Comparison of ENCODE assay signal across 10 cellular contexts in genomic region chr14:32382704-32383103, GRCh38. TPM values are rescaled to one million over a fixed set of nuclear protein-coding genes. Genes with fewer than 3 reads are reported as not detected.
DNase-seq lines count a peak whose midpoint lies in the region; ATAC-seq and TF ChIP-seq lines count a peak whose summit lies in the region.
"Had no signal": no experiment of that assay in that cellular context is flagged by ENCODE, and none has a peak within 500 bp of the region (broad histone marks: within the 10 kb centered on the region; RNA-seq: fewer than 3 reads in every experiment).

No MANE protein-coding gene starts in this region.

- peak; percentile 75 for ATAC-seq in Right ventricle myocardium superior (ENCODE audit: poor library complexity)
- ATAC-seq in left cardiac atrium, result peak; percentile 67 to 88
- ATAC-seq in stimulated activated naive B cell treated with anti-CD40 and anti-IgM and Interleukin-4, amounts not matched to agents 10 μg/mL and 1 μg/mL and 100 μg/mL, for 72 hours (replicated peaks), result no peak
- ATAC-seq in GM18873 (IDR thresholded peaks at IDR 0.05; ENCODE audit: low FRiP score, unreplicated experiment), result no peak

- intact Hi-C loops in Right ventricle myocardium superior (cut with DNase I), result no loop called here
- intact Hi-C loops in left cardiac atrium (cut with DNase I), result loop anchor here in 1 of 2 donors (5.0 kb wide), 1 partner anchor 125 kb away; no protein-coding TSS in a partner anchor

- no peak for DNase-seq in Right ventricle myocardium superior
- no peak for DNase-seq in right atrium auricular region (ENCODE audit: low spot score)
- DNase-seq in SK-MEL-5 (ENCODE audit: low read depth, low spot score), result peak; percentile 52
- DNase-seq in left cardiac atrium, result no peak
- no peak for DNase-seq in germinal center (ENCODE audit: low spot score)
- no peak for DNase-seq in stimulated activated naive B cell treated with anti-CD40 and anti-IgM and Interleukin-4, amounts not matched to agents 10 μg/mL and 1 μg/mL and 100 μg/mL, for 72 hours
- DNase-seq in central memory CD4-positive, alpha-beta T cell, result no peak
- DNase-seq: RPMI8226 had no signal

- H3K27ac Mint-ChIP-seq in stimulated activated naive B cell treated with anti-CD40 and anti-IgM and Interleukin-4, amounts not matched to agents 10 μg/mL and 1 μg/mL and 100 μg/mL, for 72 hours, result no peak overlapping the region
- H3K27ac Mint-ChIP-seq: activated naive CD4-positive, alpha-beta T cell treated with anti-CD3 and anti-CD28 coated beads, Interleukin-2, amount 50 U/mL, for 72 hours had no signal

- no peaks in the 10 kb centered on the region for H3K27me3 ChIP-seq in right atrium auricular region

- peaks cover 0 to 13% of the 10 kb centered on the region in 2 donors for H3K27me3 Mint-ChIP-seq in stimulated activated naive B cell treated with anti-CD40 and anti-IgM and Interleukin-4, amounts not matched to agents 10 μg/mL and 1 μg/mL and 100 μg/mL, for 72 hours

- H3K4me1 Mint-ChIP-seq in stimulated activated naive B cell treated with anti-CD40 and anti-IgM and Interleukin-4, amounts not matched to agents 10 μg/mL and 1 μg/mL and 100 μg/mL, for 72 hours, result peaks cover 0 to 2% of the 10 kb centered on the region in 2 donors

- H3K27ac ChIP-seq in right atrium auricular region, result no peak overlapping the region

- no peaks in the 10 kb centered on the region for H3K36me3 Mint-ChIP-seq in stimulated activated naive B cell treated with anti-CD40 and anti-IgM and Interleukin-4, amounts not matched to agents 10 μg/mL and 1 μg/mL and 100 μg/mL, for 72 hours
- H3K36me3 Mint-ChIP-seq: activated naive CD4-positive, alpha-beta T cell treated with anti-CD3 and anti-CD28 coated beads, Interleukin-2, amount 50 U/mL, for 72 hours had no signal

- no peak overlapping the region for H3K4me3 ChIP-seq in right atrium auricular region

- no peaks in the 10 kb centered on the region for H3K36me3 ChIP-seq in right atrium auricular region

- no peak overlapping the region for H3K4me3 Mint-ChIP-seq in stimulated activated naive B cell treated with anti-CD40 and anti-IgM and Interleukin-4, amounts not matched to agents 10 μg/mL and 1 μg/mL and 100 μg/mL, for 72 hours

- TF ChIP-seq CTCF in right atrium auricular region (IDR thresholded peaks at IDR 0.05), result peak in 1 of 2 donors; percentile 47

- no peaks in the 10 kb centered on the region for H3K4me1 ChIP-seq in right atrium auricular region

- H3K9me3 Mint-ChIP-seq in stimulated activated naive B cell treated with anti-CD40 and anti-IgM and Interleukin-4, amounts not matched to agents 10 μg/mL and 1 μg/mL and 100 μg/mL, for 72 hours, result no peaks in the 10 kb centered on the region

- H3K9me3 ChIP-seq in right atrium auricular region, result no peaks in the 10 kb centered on the region

- in situ Hi-C loops in SK-MEL-5 (cut with HindIII; ENCODE audit: low pct_unique_long_range_greater_than_20kb, low sequenced_read_pairs), result no loop called here

RNA-seq across cellular contexts. Expression of gene AKAP6, which starts 53.6 kb away (rescaled TPM):
- total RNA-seq in Right ventricle myocardium superior, result 180 TPM
- total RNA-seq in right atrium auricular region, result 100 to 1,000 TPM; 112 to 117 TPM
- 2.0 and 2.6 TPM in 2 replicates for total RNA-seq in SK-MEL-5 (2014; rRNA removed; shearing (Covaris generic))
- 1.2 and 7.0 TPM in 2 replicates for polyA plus RNA-seq in SK-MEL-5 (2015; cell fraction: cytosol; rRNA removed)
- polyA plus RNA-seq in SK-MEL-5 (2015; cell fraction: nucleus; rRNA removed), result 0.66 and 6.8 TPM in 2 replicates
- total RNA-seq in left cardiac atrium, result 100 to 1,000 TPM in 1 of 2 donors, 10 to 100 TPM in 1; 98.2 to 111 TPM

Comparison
In these comparisons a context has a peak if more than half of its experiments do, and no peak if none do; other contexts are left out.
1. ATAC-seq: peak in Right ventricle myocardium superior (single experiment) and left cardiac atrium (2 of 2); none in stimulated activated naive B cell treated with anti-CD40 and anti-IgM and Interleukin-4, amounts not matched to agents 10 μg/mL and 1 μg/mL and 100 μg/mL, for 72 hours (0 of 2) and GM18873 (single experiment).
2. RNA of gene AKAP6, which starts 53.6 kb away (total RNA-seq): 180 TPM in Right ventricle myocardium superior (single experiment), 112 to 117 TPM in right atrium auricular region and 98.2 to 111 TPM in left cardiac atrium; 2.0 to 2.6 TPM in SK-MEL-5; every median in the first group is over 10 times any median in the second.